8 cellular contexts compared by ENCODE assay signal in genomic region chr13:30617315-30618185, GRCh38. TPM values are rescaled to one million over a fixed set of nuclear protein-coding genes. Genes with fewer than 3 reads are reported as not detected.
DNase-seq lines count a peak whose midpoint lies in the region; TF ChIP-seq lines count a peak whose summit lies in the region.

Gene USPL1 (plus strand): TSS chr13:30617920. CDS start chr13:30621141, 3,221 bp downstream.

- H3K36me3 Mint-ChIP-seq in activated naive CD4-positive, alpha-beta T cell treated with anti-CD3 and anti-CD28 coated beads, Interleukin-2, amount 10 ng/mL, durations not matched to agents 7 days and 5 days = peaks cover 10% of the 10 kb centered on the region

- H3K4me1 Mint-ChIP-seq in activated naive CD4-positive, alpha-beta T cell treated with anti-CD3 and anti-CD28 coated beads, Interleukin-2, amount 10 ng/mL, durations not matched to agents 7 days and 5 days = peaks cover 20% of the 10 kb centered on the region

- intact Hi-C loops in testis (cut with DNase I; ENCODE audit: low total_unique reads) = loop anchor here (10.0 kb wide), 1 partner anchor 153 kb away; the partner anchor contains the start of gene HMGB1

- CTCF ChIA-PET in activated naive CD4-positive, alpha-beta T cell treated with anti-CD3 and anti-CD28 coated beads, Interleukin-2, amount 10 ng/mL, durations not matched to agents 7 days and 5 days (lab: Charles Lee) = interaction anchor here (1.0 kb wide), 1 partner anchor 11 kb away, joined by 3 read pairs; no protein-coding TSS in a partner anchor

- H3K4me3 Mint-ChIP-seq in activated naive CD4-positive, alpha-beta T cell treated with anti-CD3 and anti-CD28 coated beads, Interleukin-2, amount 10 ng/mL, durations not matched to agents 7 days and 5 days = no peak within 1 kb of the TSS

- peaks cover 25% of the 10 kb centered on the region for H3K4me1 ChIP-seq in testis

- H3K9me3 Mint-ChIP-seq in activated naive CD4-positive, alpha-beta T cell treated with anti-CD3 and anti-CD28 coated beads, Interleukin-2, amount 10 ng/mL, durations not matched to agents 7 days and 5 days = no peaks in the 10 kb centered on the region

- H3K36me3 ChIP-seq in testis (ENCODE audit: low read depth, missing control alignments) = no peaks in the 10 kb centered on the region

- H3K9me3 ChIP-seq in testis = no peaks in the 10 kb centered on the region

- 0 to 1% methylated on average over 38 to 78 of the region's 78 CpGs for WGBS in testis, 2 donors

- TF ChIP-seq CTCF in HFF-Myc (IDR thresholded peaks at IDR 0.05; ENCODE audit: low read depth, low read length, missing control alignments) = no peak
- TF ChIP-seq CTCF in testis (IDR thresholded peaks at IDR 0.05) = peak; percentile 10 to 74 (median 62)

- peak; percentile 97 for DNase-seq in GM04504 (ENCODE audit: low read depth)
- DNase-seq in HFF-Myc (ENCODE audit: extremely low read depth, low read depth) = peak; percentile 94
- peak; percentile 98 for DNase-seq in NAMALWA (ENCODE audit: low spot score)
- DNase-seq in SK-N-DZ (ENCODE audit: low spot score) = peak; percentile 99
- peak; percentile 99 for DNase-seq in activated naive CD4-positive, alpha-beta T cell treated with anti-CD3 and anti-CD28 coated beads, Interleukin-2, amount 10 ng/mL, durations not matched to agents 7 days and 5 days
- DNase-seq in glomerular endothelial cell (ENCODE audit: extremely low read depth, low read depth, low spot score) = no peak
- DNase-seq in occipital lobe (lab: John Stamatoyannopoulos, UW) = peak; percentile 97
- peak; percentile 98 for DNase-seq in testis

- peak; percentile 93 for TF ChIP-seq POLR2A in testis (IDR thresholded peaks at IDR 0.05)

- no peaks in the 10 kb centered on the region for H3K27me3 ChIP-seq in testis

- H3K4me3 ChIP-seq in HFF-Myc (replicated peaks; ENCODE audit: low read depth, low read length) (peak within 1 kb of the TSS; percentile 78), testis (peak within 1 kb of the TSS; percentile 90 to 97)

- peak within 1 kb of the TSS; percentile 99 to 100 for H3K27ac ChIP-seq in testis

- H3K27me3 Mint-ChIP-seq in activated naive CD4-positive, alpha-beta T cell treated with anti-CD3 and anti-CD28 coated beads, Interleukin-2, amount 10 ng/mL, durations not matched to agents 7 days and 5 days = no peaks in the 10 kb centered on the region

- no peak within 1 kb of the TSS for H3K27ac Mint-ChIP-seq in activated naive CD4-positive, alpha-beta T cell treated with anti-CD3 and anti-CD28 coated beads, Interleukin-2, amount 10 ng/mL, durations not matched to agents 7 days and 5 days

RNA-seq across cellular contexts. Expression of gene USPL1, which starts in this region (rescaled TPM):
- polyA plus RNA-seq in SK-N-DZ (2014; cell fraction: cytosol; rRNA removed) = 28.0 and 28.2 TPM in 2 replicates
- polyA plus RNA-seq in SK-N-DZ (2014; cell fraction: nucleus; rRNA removed) = 39.5 and 50.1 TPM in 2 replicates
- total RNA-seq in glomerular endothelial cell (16.4 and 22.8 TPM in 2 replicates), occipital lobe (46.9 TPM), testis (10 to 100 TPM; 36.0 to 52.0 TPM)
- 36.4 TPM for polyA plus RNA-seq in testis (ENCODE audit: insufficient read depth, low read depth, low replicate concordance)
